Comparison of ENCODE assay signal across 12 cellular contexts in genomic region chr7:32059289-32060045, GRCh38. TPM values are rescaled to one million over a fixed set of nuclear protein-coding genes. Genes with fewer than 3 reads are reported as not detected.
DNase-seq lines count a peak whose midpoint lies in the region; ATAC-seq and TF ChIP-seq lines count a peak whose summit lies in the region.
"Had no signal": no experiment of that assay in that cellular context is flagged by ENCODE, and none has a peak within 500 bp of the region (broad histone marks: within the 10 kb centered on the region; RNA-seq: fewer than 3 reads in every experiment).

No MANE protein-coding gene starts in this region.

- H3K27ac ChIP-seq in transverse colon = peak overlapping the region; percentile 9 to 48 (median 28)
- H3K27ac ChIP-seq: parathyroid adenoma had no signal

- TF ChIP-seq EP300 in transverse colon (IDR thresholded peaks at IDR 0.05; ENCODE audit: low read depth) = no peak

- in situ Hi-C loops in transverse colon (cut with MboI; ENCODE audit: low pct_ligation_motif_present in 1 of 4, low pct_unique_long_range_greater_than_20kb in 1 of 4, low sequenced_read_pairs in 3 of 4) = no loop called here

- WGBS in transverse colon (ENCODE audit: low coverage in 1 of 2), 2 donors = 26 to 31% methylated on average over 5 to 6 of the region's 6 CpGs

- H3K27me3 ChIP-seq in adipocyte (replicated peaks; ENCODE audit: control insufficient read depth, insufficient read depth, low read length) (no peaks in the 10 kb centered on the region), transverse colon (no peaks in the 10 kb centered on the region)

- peak overlapping the region; percentile 76 for H3K9ac ChIP-seq in adipocyte (ENCODE audit: low read length)
- H3K9ac ChIP-seq: parathyroid adenoma had no signal

- H3K4me1 ChIP-seq in adipocyte (ENCODE audit: control insufficient read depth, insufficient read depth, low read length) (peaks cover 46% of the 10 kb centered on the region), transverse colon (peaks cover 0 to 15% (median 3%) of the 10 kb centered on the region in 4 donors)
- H3K4me1 ChIP-seq: parathyroid adenoma had no signal

- H3K9me3 Mint-ChIP-seq in activated T-cell treated with anti-CD3 and anti-CD28 coated beads, Interleukin-2, amount 50 U/mL, for 4 hours = peaks cover 3% of the 10 kb centered on the region

- peak; percentile 31 to 62 for DNase-seq in NCI-H524 (lab: John Stamatoyannopoulos, UW)
- DNase-seq in NCI-H524 treated with DMSO at 0.1 percent for 48 hours (lab: John Stamatoyannopoulos, UW) = no peak
- peak; percentile 66 for DNase-seq in adipocyte (ENCODE audit: low read depth)
- DNase-seq in iPS-NIHi7 (ENCODE audit: extremely low spot score) = peak; percentile 37
- no peak for DNase-seq in transverse colon
- no peak for DNase-seq in NCI-H146 treated with DMSO at 0.1 percent for 48 hours (lab: John Stamatoyannopoulos, UW; ENCODE audit: unreplicated experiment)
- DNase-seq in NCI-H446 treated with DMSO at 0.1 percent for 48 hours (lab: John Stamatoyannopoulos, UW) = no peak
- DNase-seq in activated T-cell treated with anti-CD3 and anti-CD28 coated beads, Interleukin-2, amount 50 U/mL, for 4 hours = no peak
- DNase-seq: activated CD4-positive, alpha-beta T cell treated with anti-CD3 and anti-CD28 coated beads for 48 hours; islet precursor cell; NCI-H2107 had no signal

- H3K4me3 Mint-ChIP-seq in activated T-cell treated with anti-CD3 and anti-CD28 coated beads, Interleukin-2, amount 50 U/mL, for 4 hours = no peak overlapping the region

- no peaks in the 10 kb centered on the region for H3K36me3 Mint-ChIP-seq in activated T-cell treated with anti-CD3 and anti-CD28 coated beads, Interleukin-2, amount 50 U/mL, for 4 hours (ENCODE audit: insufficient read depth)

- H3K4me3 ChIP-seq in adipocyte (ENCODE audit: low read length) (peak overlapping the region; percentile 72), transverse colon (peak overlapping the region in 1 of 4 donors; percentile 16)

- H3K36me3 ChIP-seq in adipocyte (ENCODE audit: control insufficient read depth, insufficient read depth, low read length, severe bottlenecking) (no peaks in the 10 kb centered on the region), transverse colon (no peaks in the 10 kb centered on the region)

- H3K27me3 Mint-ChIP-seq in activated T-cell treated with anti-CD3 and anti-CD28 coated beads, Interleukin-2, amount 50 U/mL, for 4 hours (ENCODE audit: low read depth) = no peaks in the 10 kb centered on the region

- TF ChIP-seq CTCF in transverse colon (IDR thresholded peaks at IDR 0.05) = no peak

- no peaks in the 10 kb centered on the region for H3K4me1 Mint-ChIP-seq in activated T-cell treated with anti-CD3 and anti-CD28 coated beads, Interleukin-2, amount 50 U/mL, for 4 hours (ENCODE audit: low read depth)

- intact Hi-C loops in transverse colon (cut with DNase I; ENCODE audit: low total_unique reads) = no loop called here

- H3K9me3 ChIP-seq in adipocyte (ENCODE audit: control insufficient read depth, low read length) = no peaks in the 10 kb centered on the region
- no peaks in the 10 kb centered on the region for H3K9me3 ChIP-seq in transverse colon

- no peak for TF ChIP-seq POLR2A in transverse colon (IDR thresholded peaks at IDR 0.05)

- ATAC-seq in activated T-cell treated with anti-CD3 and anti-CD28 coated beads, Interleukin-2, amount 50 U/mL, for 4 hours = no peak

RNA-seq across cellular contexts. Expression of gene PDE1C, which starts 10.7 kb away (rescaled TPM):
- 1 to 10 TPM; 1.5 to 8.4 (median 2.9) TPM for total RNA-seq in transverse colon
- total RNA-seq in activated T-cell treated with anti-CD3 and anti-CD28 coated beads, Interleukin-2, amount 50 U/mL, for 4 hours = not detected

Comparison
In these comparisons a context has a peak if more than half of its experiments do, and no peak if none do; other contexts are left out.
1. DNase-seq: peak in NCI-H524 (2 of 2), adipocyte (single experiment) and iPS-NIHi7 (single experiment); none in NCI-H524 treated with DMSO at 0.1 percent for 48 hours (single experiment), transverse colon (single experiment), NCI-H146 treated with DMSO at 0.1 percent for 48 hours (single experiment), NCI-H446 treated with DMSO at 0.1 percent for 48 hours (single experiment) and activated T-cell treated with anti-CD3 and anti-CD28 coated beads, Interleukin-2, amount 50 U/mL, for 4 hours (single experiment).